In the genomic region with DNA sequence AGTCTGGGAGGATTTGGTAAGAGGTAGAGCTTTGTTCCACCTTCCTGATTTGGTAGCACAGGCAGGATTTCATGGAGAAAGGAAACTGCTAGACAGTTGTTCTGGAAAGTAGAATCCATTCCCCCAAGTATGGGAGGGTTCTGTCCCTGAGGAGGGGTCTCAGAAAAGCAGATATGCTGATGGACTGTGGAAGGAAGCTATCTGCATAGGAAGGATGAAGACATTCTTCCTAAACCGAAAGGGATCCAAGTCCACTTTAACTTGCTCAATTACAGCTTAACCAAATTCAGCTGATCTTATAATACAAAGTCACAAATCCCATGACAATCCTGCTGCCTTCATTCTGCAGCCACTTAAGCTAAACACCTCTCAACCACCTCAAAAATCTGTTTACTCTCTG, we compare ENCODE assay signal across 8 cellular contexts. TPM values are rescaled to one million over a fixed set of nuclear protein-coding genes. Genes with fewer than 3 reads are reported as not detected.
DNase-seq lines count a peak whose midpoint lies in the region; ATAC-seq and TF ChIP-seq lines count a peak whose summit lies in the region.

No MANE protein-coding gene starts in this region.

- H3K4me3 ChIP-seq in left ventricle myocardium inferior (peak overlapping the region; percentile 94), aorta (ENCODE audit: low read length in 2 of 2) (peak overlapping the region; percentile 21 to 37)

- no peaks in the 10 kb centered on the region for H3K9me3 Mint-ChIP-seq in naive B cell

- peaks cover 83% of the 10 kb centered on the region for H3K4me1 ChIP-seq in left ventricle myocardium inferior
- no peaks in the 10 kb centered on the region for H3K4me1 ChIP-seq in aorta (ENCODE audit: control insufficient read depth in 1 of 2, insufficient read depth in 2 of 2, low read length in 2 of 2)

- DNase-seq in left ventricle myocardium inferior (no peak), cardiac septum (ENCODE audit: low spot score) (no peak), caudate nucleus (lab: John Stamatoyannopoulos, UW) (no peak), naive B cell (no peak), aorta (no peak), NCI-H2029 (lab: John Stamatoyannopoulos, UW) (no peak)

- no peaks in the 10 kb centered on the region for H3K27me3 Mint-ChIP-seq in naive B cell

- H3K27me3 ChIP-seq in left ventricle myocardium inferior (ENCODE audit: low read depth) (no peaks in the 10 kb centered on the region), aorta (ENCODE audit: control insufficient read depth in 1 of 2, insufficient read depth in 2 of 2, low read length in 1 of 2) (no peaks in the 10 kb centered on the region)

- no peak for TF ChIP-seq CTCF in left ventricle myocardium inferior (IDR thresholded peaks at IDR 0.05; ENCODE audit: borderline replicate concordance)

- H3K9me3 ChIP-seq in left ventricle myocardium inferior (replicated peaks): no peaks in the 10 kb centered on the region
- no peaks in the 10 kb centered on the region for H3K9me3 ChIP-seq in aorta (ENCODE audit: control insufficient read depth, low read length)

- H3K4me3 Mint-ChIP-seq in naive B cell: peak overlapping the region; percentile 85 to 100 (median 94)

- H3K27ac ChIP-seq in left ventricle myocardium inferior (replicated peaks): peak overlapping the region; percentile 96
- H3K27ac ChIP-seq in caudate nucleus (ENCODE audit: low read depth, low read length): peak overlapping the region; percentile 24
- peak overlapping the region in 1 of 2 donors; percentile 44 for H3K27ac ChIP-seq in aorta (ENCODE audit: low read depth in 1 of 2, low read length in 2 of 2)

- ATAC-seq in naive B cell (ENCODE audit: low read depth in 2 of 2) (no peak), aorta (ENCODE audit: low FRiP score) (no peak), HG02678 (IDR thresholded peaks at IDR 0.05; ENCODE audit: unreplicated experiment) (no peak), HG02588 (IDR thresholded peaks at IDR 0.05; ENCODE audit: unreplicated experiment) (no peak)

- WGBS in aorta, 2 donors: 59 to 71% methylated on average over 1 of the region's 1 CpG

- no peaks in the 10 kb centered on the region for H3K36me3 Mint-ChIP-seq in naive B cell

- H3K4me1 Mint-ChIP-seq in naive B cell: peaks cover 40 to 54% (median 40%) of the 10 kb centered on the region in 3 donors

- peak overlapping the region in 5 of 6 donors; percentile 18 to 73 (median 61) for H3K27ac Mint-ChIP-seq in naive B cell

- H3K36me3 ChIP-seq in left ventricle myocardium inferior (no peaks in the 10 kb centered on the region), aorta (ENCODE audit: control insufficient read depth in 1 of 2, insufficient read depth in 2 of 2, low read length in 1 of 2) (no peaks in the 10 kb centered on the region)

- intact Hi-C loops in left ventricle myocardium inferior (cut with micrococcal nuclease): loop anchor here (10.0 kb wide), 1 partner anchor 202 kb away; no protein-coding TSS in a partner anchor
- intact Hi-C loops in cardiac septum (cut with DNase I): loop anchor here (5.0 kb wide), 1 partner anchor 190 kb away; no protein-coding TSS in a partner anchor
- intact Hi-C loops in aorta (cut with DNase I): loop anchor here (5.0 kb wide), 2 partner anchors 200 to 220 kb away; no protein-coding TSS in a partner anchor

RNA-seq across cellular contexts. Expression of a gene that starts 2.6 kb away (rescaled TPM):
- total RNA-seq in left ventricle myocardium inferior (19.7 TPM), cardiac septum (15.0 TPM), aorta (10 to 100 TPM; 57.8 to 76.0 TPM)
- polyA plus RNA-seq in naive B cell (ENCODE audit: low read depth in 6 of 6) (10 to 100 TPM; 14.2 to 23.1 (median 19.0) TPM), aorta (10 to 100 TPM; 22.2 to 22.6 TPM)
